In the genomic region with DNA sequence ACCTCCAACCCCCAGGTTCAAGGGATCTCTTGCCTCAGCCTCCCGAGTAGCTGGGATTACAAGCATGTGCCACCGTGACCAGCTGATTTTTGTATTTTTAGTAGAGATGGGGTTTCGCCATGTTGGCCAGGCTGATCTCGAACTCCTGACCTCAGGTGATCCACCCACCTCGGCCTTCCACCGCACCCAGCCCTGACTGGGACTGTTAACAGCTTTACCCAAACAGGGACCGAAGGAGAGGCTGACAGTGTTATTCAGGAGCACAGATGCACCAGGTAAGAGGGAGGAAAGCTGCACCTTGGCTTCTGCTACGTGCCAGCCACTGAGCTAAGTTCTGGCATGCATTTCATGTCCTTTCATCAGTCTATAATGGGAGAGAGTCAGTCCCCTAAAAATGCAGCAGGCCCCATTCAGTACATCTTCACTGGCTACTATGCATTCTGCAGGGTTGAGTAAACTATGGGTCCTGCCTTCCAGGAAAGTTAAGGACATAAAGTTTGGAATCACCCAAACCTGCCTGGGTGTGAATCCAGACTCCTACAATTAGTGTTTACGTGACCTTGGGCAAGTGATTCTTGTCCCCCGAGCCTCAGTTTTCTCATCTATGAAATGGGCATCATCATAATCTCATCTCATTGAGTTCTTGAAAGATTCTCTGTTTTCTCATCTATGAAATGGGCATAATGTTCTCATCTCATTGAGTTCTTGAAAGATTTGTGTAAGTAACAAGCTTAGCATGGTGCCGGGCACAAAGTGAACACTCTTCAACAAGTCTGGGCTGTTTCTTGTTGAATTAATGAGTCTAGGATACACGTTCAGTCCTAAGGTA, we compare ENCODE assay signal across 14 cellular contexts.
DNase-seq lines count a peak whose midpoint lies in the region; ATAC-seq and TF ChIP-seq lines count a peak whose summit lies in the region.
"Had no signal": no experiment of that assay in that cellular context is flagged by ENCODE, and none has a peak within 500 bp of the region (broad histone marks: within the 10 kb centered on the region; RNA-seq: fewer than 3 reads in every experiment).

No MANE protein-coding gene starts in this region.

- H3K9ac ChIP-seq in mammary epithelial cell (ENCODE audit: insufficient read depth, low read length) (no peak overlapping the region), neural progenitor cell (no peak overlapping the region)

- H3K4me2 ChIP-seq in mammary epithelial cell (ENCODE audit: insufficient read depth, low read depth, low read length) = no peak overlapping the region
- H3K4me2 ChIP-seq in neural progenitor cell = no peak overlapping the region

- DNase-seq in breast epithelium (ENCODE audit: low spot score in 2 of 2) (peak; percentile 7 to 38), mammary epithelial cell (no peak), esophagus squamous epithelium (lab: John Stamatoyannopoulos, UW) (no peak), neural progenitor cell (ENCODE audit: low spot score) (no peak), upper lobe of left lung (peak in 1 of 2 donors; percentile 16), COLO668 (lab: John Stamatoyannopoulos, UW; ENCODE audit: unreplicated experiment) (no peak), KG1 (lab: John Stamatoyannopoulos, UW) (no peak)
- DNase-seq: activated CD4-positive, alpha-beta T cell treated with anti-CD3 and anti-CD28 coated beads, Interleukin-2, amount 50 U/mL, for 4 hours; MG63; SHP77; T1000 had no signal

- H3K27me3 Mint-ChIP-seq in neural progenitor cell (ENCODE audit: insufficient read depth, low read depth) = peaks cover 27% of the 10 kb centered on the region

- peaks cover 37% of the 10 kb centered on the region for H3F3A ChIP-seq in neural progenitor cell (ENCODE audit: low read depth)

- peak overlapping the region; percentile 95 to 97 for H3K27ac ChIP-seq in breast epithelium
- no peak overlapping the region for H3K27ac ChIP-seq in mammary epithelial cell (ENCODE audit: insufficient read depth, low read depth, low read length)
- peak overlapping the region in 3 of 4 donors; percentile 65 to 77 (median 70) for H3K27ac ChIP-seq in esophagus squamous epithelium
- H3K27ac ChIP-seq in neural progenitor cell = no peak overlapping the region
- peak overlapping the region; percentile 55 to 85 (median 83) for H3K27ac ChIP-seq in upper lobe of left lung

- TF ChIP-seq POLR2A in breast epithelium (IDR thresholded peaks at IDR 0.05) (no peak), esophagus squamous epithelium (IDR thresholded peaks at IDR 0.05) (no peak), upper lobe of left lung (IDR thresholded peaks at IDR 0.05) (no peak)

- no TSS peak for BruUV-seq in mammary epithelial cell (replicated peaks; lab: Mats Ljungman, UMichigan)

- peak overlapping the region; percentile 91 for H3K27ac Mint-ChIP-seq in neural progenitor cell

- H3K79me2 ChIP-seq in mammary epithelial cell (ENCODE audit: insufficient read depth, low read length) = no peaks in the 10 kb centered on the region
- no peaks in the 10 kb centered on the region for H3K79me2 ChIP-seq in neural progenitor cell (ENCODE audit: low read depth)

- peaks cover 2% of the 10 kb centered on the region for H3K36me3 Mint-ChIP-seq in neural progenitor cell
- H3K36me3 Mint-ChIP-seq: CD8-positive, alpha-beta memory T cell had no signal

- peaks cover 20 to 31% of the 10 kb centered on the region in 2 donors for H3K4me1 ChIP-seq in breast epithelium
- peaks cover 26% of the 10 kb centered on the region for H3K4me1 ChIP-seq in mammary epithelial cell (ENCODE audit: insufficient read depth, low read length)
- peaks cover 25 to 69% (median 29%) of the 10 kb centered on the region in 3 donors for H3K4me1 ChIP-seq in esophagus squamous epithelium
- H3K4me1 ChIP-seq in neural progenitor cell = peaks cover 51% of the 10 kb centered on the region
- peaks cover 49 to 75% (median 59%) of the 10 kb centered on the region in 4 donors for H3K4me1 ChIP-seq in upper lobe of left lung

- H3K9me3 ChIP-seq in breast epithelium (no peaks in the 10 kb centered on the region), mammary epithelial cell (replicated peaks; ENCODE audit: insufficient read depth, low read length) (no peaks in the 10 kb centered on the region), esophagus squamous epithelium (no peaks in the 10 kb centered on the region), neural progenitor cell (ENCODE audit: low read depth) (no peaks in the 10 kb centered on the region), upper lobe of left lung (no peaks in the 10 kb centered on the region)
- H3K9me3 ChIP-seq: MG63 had no signal

- peaks cover 2% of the 10 kb centered on the region for H3K9me3 Mint-ChIP-seq in neural progenitor cell
- H3K9me3 Mint-ChIP-seq: CD8-positive, alpha-beta memory T cell had no signal

- no peak for TF ChIP-seq CTCF in breast epithelium (IDR thresholded peaks at IDR 0.05)
- TF ChIP-seq CTCF in mammary epithelial cell (conservative IDR thresholded peaks at IDR 0.05 in 1 of 2, IDR thresholded peaks at IDR 0.05 in 1 of 2; ENCODE audit: extremely low read depth in 1 of 2, insufficient read depth in 1 of 2, low read depth in 1 of 2, low read length in 2 of 2) = no peak
- TF ChIP-seq CTCF in esophagus squamous epithelium (IDR thresholded peaks at IDR 0.05) = no peak
- TF ChIP-seq CTCF in neural progenitor cell (IDR thresholded peaks at IDR 0.05) = no peak
- TF ChIP-seq CTCF in upper lobe of left lung (IDR thresholded peaks at IDR 0.05) = no peak

- in situ Hi-C loops in mammary epithelial cell (cut with MboI; ENCODE audit: low sequenced_read_pairs in 2 of 2) = no loop called here

- H3K36me3 ChIP-seq in breast epithelium (no peaks in the 10 kb centered on the region), mammary epithelial cell (ENCODE audit: insufficient read depth, low read length) (no peaks in the 10 kb centered on the region), esophagus squamous epithelium (no peaks in the 10 kb centered on the region), neural progenitor cell (no peaks in the 10 kb centered on the region), upper lobe of left lung (no peaks in the 10 kb centered on the region)
- H3K36me3 ChIP-seq: MG63 had no signal

- H3K4me3 Mint-ChIP-seq in neural progenitor cell = peak overlapping the region; percentile 21
- H3K4me3 Mint-ChIP-seq: CD8-positive, alpha-beta memory T cell had no signal

- dilution Hi-C loops in mammary epithelial cell (cut with HindIII; ENCODE audit: low sequenced_read_pairs) = loop anchor here (5.0 kb wide), 1 partner anchor 38 kb away; no protein-coding TSS in a partner anchor

- ATAC-seq in upper lobe of left lung (ENCODE audit: low FRiP score in 2 of 2) (no peak), GM19328 (IDR thresholded peaks at IDR 0.05; ENCODE audit: unreplicated experiment) (no peak)

- no peak for TF ChIP-seq EP300 in upper lobe of left lung (IDR thresholded peaks at IDR 0.05)

- CTCF ChIA-PET in mammary epithelial cell (lab: Charles Lee; ENCODE audit: low non-redundant PET) = no interaction called here

- H4K20me1 ChIP-seq in mammary epithelial cell (ENCODE audit: insufficient read depth, low read length) (no peaks in the 10 kb centered on the region), neural progenitor cell (ENCODE audit: low read depth) (no peaks in the 10 kb centered on the region)

- WGBS in mammary epithelial cell (ENCODE audit: low coverage, missing lambda C conversion rate) = 94% methylated on average over 12 of the region's 12 CpGs
- 81 to 85% methylated on average over 11 to 12 of the region's 12 CpGs for WGBS in esophagus squamous epithelium, 2 donors
- WGBS in upper lobe of left lung, 2 donors = 81 to 86% methylated on average over 11 to 12 of the region's 12 CpGs

- H3K4me1 Mint-ChIP-seq in neural progenitor cell = peaks cover 54% of the 10 kb centered on the region

- intact Hi-C loops in breast epithelium (cut with DNase I; ENCODE audit: low total_unique reads) (no loop called here), mammary epithelial cell (cut with micrococcal nuclease) (no loop called here), esophagus squamous epithelium (cut with DNase I) (no loop called here)

- H3K27me3 ChIP-seq in breast epithelium = no peaks in the 10 kb centered on the region
- H3K27me3 ChIP-seq in mammary epithelial cell (ENCODE audit: insufficient read depth, low read length) = no peaks in the 10 kb centered on the region
- no peaks in the 10 kb centered on the region for H3K27me3 ChIP-seq in esophagus squamous epithelium
- H3K27me3 ChIP-seq in neural progenitor cell = no peaks in the 10 kb centered on the region
- H3K27me3 ChIP-seq in upper lobe of left lung = no peaks in the 10 kb centered on the region
- H3K27me3 ChIP-seq: dorsolateral prefrontal cortex, MG63 had no signal

- H2AFZ ChIP-seq in mammary epithelial cell (ENCODE audit: low read depth, low read length) (no peak overlapping the region), neural progenitor cell (replicated peaks) (no peak overlapping the region)

- H3K4me3 ChIP-seq in breast epithelium = peak overlapping the region in 1 of 3 donors; percentile 41
- H3K4me3 ChIP-seq in mammary epithelial cell (replicated peaks in 1 of 3; ENCODE audit: insufficient read depth in 1 of 3, low read depth in 2 of 3, low read length in 3 of 3) = no peak overlapping the region
- H3K4me3 ChIP-seq in esophagus squamous epithelium = no peak overlapping the region
- H3K4me3 ChIP-seq in neural progenitor cell = no peak overlapping the region
- no peak overlapping the region for H3K4me3 ChIP-seq in upper lobe of left lung
- H3K4me3 ChIP-seq: dorsolateral prefrontal cortex, MG63 had no signal

Comparison
In these comparisons a context has a peak if more than half of its experiments do, and no peak if none do; other contexts are left out.
1. DNase-seq: peak in breast epithelium (2 of 2); none in mammary epithelial cell (single experiment), esophagus squamous epithelium (single experiment), neural progenitor cell (single experiment), COLO668 (single experiment) and KG1 (single experiment).
2. H3K27ac ChIP-seq: peak in breast epithelium (2 of 2), esophagus squamous epithelium (3 of 4) and upper lobe of left lung (4 of 4); none in mammary epithelial cell (single experiment) and neural progenitor cell (single experiment).